Comparison of ENCODE assay signal across 3 cellular contexts in the genomic region with DNA sequence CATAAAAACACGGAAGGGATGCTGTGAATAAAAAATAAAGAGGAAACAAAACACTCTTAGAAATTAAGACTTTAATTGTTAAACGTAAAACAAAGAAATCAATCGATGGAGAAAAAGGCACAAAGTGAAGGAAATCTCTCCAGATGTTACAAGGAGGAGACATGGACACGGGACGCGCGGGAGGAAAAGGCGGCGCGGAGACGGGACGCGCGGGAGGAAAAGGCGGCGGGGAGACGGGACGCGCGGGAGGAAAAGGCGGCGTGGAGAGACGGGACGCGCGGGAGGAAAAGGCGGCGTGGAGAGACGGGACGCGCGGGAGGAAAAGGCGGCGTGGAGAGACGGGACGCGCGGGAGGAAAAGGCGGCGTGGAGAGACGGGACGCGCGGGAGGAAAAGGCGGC. TPM values are rescaled to one million over a fixed set of nuclear protein-coding genes. Genes with fewer than 3 reads are reported as not detected.
"Had no signal": no experiment of that assay in that cellular context is flagged by ENCODE, and none has a peak within 500 bp of the region (broad histone marks: within the 10 kb centered on the region; RNA-seq: fewer than 3 reads in every experiment).

No MANE protein-coding gene starts in this region.

RNA-seq across cellular contexts. Expression of a gene that starts 17.0 kb away (rescaled TPM):
- total RNA-seq: occipital lobe, osteocyte had no signal
- polyA plus RNA-seq: neural cell had no signal

RNA-seq across cellular contexts. Expression of a gene that starts 30.8 kb away (rescaled TPM):
- polyA plus RNA-seq: neural cell had no signal
